ENCODE assay signal across 8 cellular contexts in genomic region chr17:81398855-81399451, GRCh38. TPM values are rescaled to one million over a fixed set of nuclear protein-coding genes. Genes with fewer than 3 reads are reported as not detected.
DNase-seq lines count a peak whose midpoint lies in the region; ATAC-seq and TF ChIP-seq lines count a peak whose summit lies in the region.

No MANE protein-coding gene starts in this region.

- no peaks in the 10 kb centered on the region for H3K9me3 Mint-ChIP-seq in memory B cell

- peak overlapping the region; percentile 88 for H3K27ac Mint-ChIP-seq in memory B cell

- H3K4me3 Mint-ChIP-seq in memory B cell = peak overlapping the region; percentile 92

- H3K9me3 ChIP-seq in left ventricle myocardium inferior (replicated peaks) (no peaks in the 10 kb centered on the region), body of pancreas (no peaks in the 10 kb centered on the region), vagina (no peaks in the 10 kb centered on the region)

- H3K27ac ChIP-seq in left ventricle myocardium inferior (replicated peaks) (peak overlapping the region; percentile 100), body of pancreas (peak overlapping the region; percentile 52 to 93 (median 88)), vagina (peak overlapping the region; percentile 95)

- H3K4me1 ChIP-seq in left ventricle myocardium inferior (peaks cover 87% of the 10 kb centered on the region), body of pancreas (peaks cover 52% of the 10 kb centered on the region), vagina (peaks cover 58% of the 10 kb centered on the region)

- TF ChIP-seq CTCF in left ventricle myocardium inferior (IDR thresholded peaks at IDR 0.05; ENCODE audit: borderline replicate concordance) (no peak), body of pancreas (IDR thresholded peaks at IDR 0.05) (peak in 1 of 7 experiments; percentile 23), vagina (IDR thresholded peaks at IDR 0.05) (no peak)

- H3K4me3 ChIP-seq in left ventricle myocardium inferior = peak overlapping the region; percentile 96
- peak overlapping the region in 1 of 2 donors; percentile 3 for H3K4me3 ChIP-seq in body of pancreas
- peak overlapping the region; percentile 76 to 78 for H3K4me3 ChIP-seq in vagina

- peaks cover 8% of the 10 kb centered on the region for H3K4me1 Mint-ChIP-seq in memory B cell

- TF ChIP-seq POLR2A in body of pancreas (IDR thresholded peaks at IDR 0.05) = no peak
- no peak for TF ChIP-seq POLR2A in vagina (IDR thresholded peaks at IDR 0.05)

- H3K36me3 Mint-ChIP-seq in memory B cell = peaks cover 2% of the 10 kb centered on the region

- intact Hi-C loops in left ventricle myocardium inferior (cut with micrococcal nuclease) (no loop called here), cardiac septum (cut with DNase I) (no loop called here), body of pancreas (cut with DNase I) (no loop called here), vagina (cut with DNase I) (loop anchor here (2.0 kb wide), 1 partner anchor 82 kb away; no protein-coding TSS in a partner anchor)

- ATAC-seq in body of pancreas (no peak), memory B cell (ENCODE audit: low read depth) (no peak), esophagus mucosa (no peak)

- 5 to 18% methylated on average over 14 to 24 of the region's 51 CpGs for WGBS in body of pancreas, 2 donors

- H3K36me3 ChIP-seq in left ventricle myocardium inferior (no peaks in the 10 kb centered on the region), body of pancreas (replicated peaks in 1 of 2; ENCODE audit: insufficient read depth in 1 of 2, low read depth in 2 of 2) (no peaks in the 10 kb centered on the region), vagina (no peaks in the 10 kb centered on the region)

- peaks cover 21% of the 10 kb centered on the region for H3K27me3 Mint-ChIP-seq in memory B cell

- DNase-seq in left ventricle myocardium inferior (no peak), cardiac septum (ENCODE audit: low spot score) (no peak), body of pancreas (peak in 1 of 4 donors; percentile 36), memory B cell (ENCODE audit: low spot score in 2 of 2) (no peak), vagina (ENCODE audit: extremely low spot score in 2 of 2) (no peak), GM19238 (ENCODE audit: insufficient read length, low spot score) (no peak), NCI-H510A treated with DMSO at 0.1 percent for 48 hours (lab: John Stamatoyannopoulos, UW) (no peak)

- H3K27me3 ChIP-seq in left ventricle myocardium inferior (ENCODE audit: low read depth) (no peaks in the 10 kb centered on the region), body of pancreas (no peaks in the 10 kb centered on the region), vagina (no peaks in the 10 kb centered on the region)

RNA-seq across cellular contexts. Expression of gene BAHCC1, which starts 3.7 kb away (rescaled TPM):
- total RNA-seq in left ventricle myocardium inferior (7.3 TPM), cardiac septum (13.5 TPM), body of pancreas (10 to 100 TPM in 1 of 2 donors, 1 to 10 TPM in 1; 5.7 to 14.8 TPM), vagina (9.1 TPM), esophagus mucosa (4.2 TPM)
